Comparison of ENCODE assay signal across 20 cellular contexts in the genomic region with DNA sequence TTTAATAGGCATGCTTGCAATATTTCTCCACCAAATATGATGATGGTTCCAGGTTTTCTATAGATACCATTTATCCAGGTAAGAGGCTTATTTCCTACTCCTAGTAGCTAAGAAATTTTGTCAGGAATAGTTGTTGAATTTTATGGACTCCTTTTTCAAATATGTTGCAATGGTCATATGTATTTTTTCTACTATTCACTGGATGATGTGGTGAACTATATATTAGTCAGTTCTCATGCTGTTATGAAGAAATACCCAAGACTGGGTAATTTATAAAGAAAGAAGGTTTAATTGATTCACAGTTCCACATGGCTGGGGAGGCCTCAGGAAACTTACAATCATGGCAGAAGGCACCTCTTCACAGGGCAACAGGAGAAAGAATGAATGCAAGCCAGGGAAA.
"Had no signal": no experiment of that assay in that cellular context is flagged by ENCODE, and none has a peak within 500 bp of the region (broad histone marks: within the 10 kb centered on the region; RNA-seq: fewer than 3 reads in every experiment).

No MANE protein-coding gene starts in this region.

- DNase-seq: effector memory CD4-positive, alpha-beta T cell; gastrocnemius medialis; islet precursor cell; left cardiac atrium; left ventricle myocardium inferior; lower lobe of right lung; naive B cell; occipital lobe; psoas muscle; retina; right lobe of liver; stimulated activated CD4-positive, alpha-beta T cell treated with anti-CD3 and anti-CD28 coated beads, Interleukin-2, amount 100 ng/mL, for 24 hours; stimulated activated CD4-positive, alpha-beta T cell treated with anti-CD3 and anti-CD28 coated beads, Interleukin-4, amount 100 ng/mL, for 4 hours; stimulated activated naive B cell treated with anti-CD40 and anti-IgM and Interleukin-4, amounts not matched to agents 10 μg/mL and 1 μg/mL and 100 μg/mL, for 72 hours; stomach; substantia nigra had no signal

- H3K4me1 ChIP-seq: lower lobe of right lung, parathyroid adenoma, right lobe of liver, stomach had no signal

- H3K4me3 ChIP-seq: gastrocnemius medialis, left ventricle myocardium inferior, lower lobe of right lung, psoas muscle, right lobe of liver, stomach, thoracic aorta had no signal

- H3K4me1 Mint-ChIP-seq: naive B cell; stimulated activated naive B cell treated with anti-CD40 and anti-IgM and Interleukin-4, amounts not matched to agents 10 μg/mL and 1 μg/mL and 100 μg/mL, for 72 hours had no signal

- H3K27ac ChIP-seq: lower lobe of right lung, parathyroid adenoma, right lobe of liver, stomach, thoracic aorta had no signal

- ATAC-seq: esophagus mucosa; gastrocnemius medialis; lower lobe of right lung; stimulated activated naive B cell treated with anti-CD40 and anti-IgM and Interleukin-4, amounts not matched to agents 10 μg/mL and 1 μg/mL and 100 μg/mL, for 72 hours had no signal

- H3K4me3 Mint-ChIP-seq: naive B cell; nephron; stimulated activated naive B cell treated with anti-CD40 and anti-IgM and Interleukin-4, amounts not matched to agents 10 μg/mL and 1 μg/mL and 100 μg/mL, for 72 hours had no signal

- H3K36me3 ChIP-seq: gastrocnemius medialis, left ventricle myocardium inferior, lower lobe of right lung, right lobe of liver, stomach, thoracic aorta had no signal

- H3K27ac Mint-ChIP-seq: naive B cell; nephron; stimulated activated naive B cell treated with anti-CD40 and anti-IgM and Interleukin-4, amounts not matched to agents 10 μg/mL and 1 μg/mL and 100 μg/mL, for 72 hours had no signal

- H3K27me3 ChIP-seq: gastrocnemius medialis, right lobe of liver, stomach had no signal

- H2AFZ ChIP-seq: parathyroid adenoma had no signal

- H3K79me2 ChIP-seq: parathyroid adenoma had no signal

- H3K9me3 ChIP-seq: gastrocnemius medialis, lower lobe of right lung, psoas muscle, right lobe of liver, thoracic aorta had no signal

- H3K27me3 Mint-ChIP-seq: stimulated activated naive B cell treated with anti-CD40 and anti-IgM and Interleukin-4, amounts not matched to agents 10 μg/mL and 1 μg/mL and 100 μg/mL, for 72 hours had no signal

- H3K9ac ChIP-seq: parathyroid adenoma had no signal

- H3K36me3 Mint-ChIP-seq: stimulated activated naive B cell treated with anti-CD40 and anti-IgM and Interleukin-4, amounts not matched to agents 10 μg/mL and 1 μg/mL and 100 μg/mL, for 72 hours had no signal
